Comparison of ENCODE assay signal across 24 cellular contexts in genomic region chr2:2906091-2906490, GRCh38.
DNase-seq lines count a peak whose midpoint lies in the region; ATAC-seq, FAIRE-seq and TF ChIP-seq lines count a peak whose summit lies in the region.
"Had no signal": no experiment of that assay in that cellular context is flagged by ENCODE, and none has a peak within 500 bp of the region (broad histone marks: within the 10 kb centered on the region; RNA-seq: fewer than 3 reads in every experiment).

No MANE protein-coding gene starts in this region.

- 25% methylated on average over 7 of the region's 7 CpGs for WGBS in A549 (ENCODE audit: missing lambda C conversion rate)

- POLR2A ChIA-PET in A549 (lab: Yijun Ruan, JAX) (no interaction called here), HEK293T (lab: Yijun Ruan, JAX) (no interaction called here)
- POLR2A ChIA-PET in CD8-positive, alpha-beta memory T cell (lab: Charles Lee): no interaction called here

- H3K4me2 ChIP-seq in A549: no peak overlapping the region
- H3K4me2 ChIP-seq: BLaER1 treated with 17β-estradiol and CSF1 and Interleukin-3, amounts not matched to agents 10 nM and 100 nM had no signal

- no peaks in the 10 kb centered on the region for H3K9me3 ChIP-seq in A549
- no peaks in the 10 kb centered on the region for H3K9me3 ChIP-seq in CD8-positive, alpha-beta memory T cell (ENCODE audit: low read length)
- H3K9me3 ChIP-seq: BLaER1 treated with 17β-estradiol and CSF1 and Interleukin-3, amounts not matched to agents 10 nM and 100 nM had no signal

- H3K4me1 Mint-ChIP-seq in CD8-positive, alpha-beta memory T cell: peaks cover 5 to 9% (median 7%) of the 10 kb centered on the region in 3 donors

- no peak for TF ChIP-seq POLR2A in A549 (IDR thresholded peaks at IDR 0.05; ENCODE audit: low read length)

- no peaks in the 10 kb centered on the region for H3K36me3 Mint-ChIP-seq in CD8-positive, alpha-beta memory T cell
- H3K36me3 Mint-ChIP-seq: CD8-positive, alpha-beta T cell had no signal

- TF ChIP-seq EP300 in A549 (IDR thresholded peaks at IDR 0.05): no peak

- peaks cover 3 to 4% of the 10 kb centered on the region in 2 donors for H3K27me3 Mint-ChIP-seq in CD8-positive, alpha-beta memory T cell

- no peak overlapping the region for H3K27ac Mint-ChIP-seq in CD8-positive, alpha-beta memory T cell
- H3K27ac Mint-ChIP-seq: B cell; CD4-positive, alpha-beta T cell; CD8-positive, alpha-beta T cell had no signal

- no peak for TF ChIP-seq RAD21 in A549 (conservative IDR thresholded peaks at IDR 0.05 in 1 of 2, IDR thresholded peaks at IDR 0.05 in 1 of 2)

- H3K27me3 ChIP-seq in CD8-positive, alpha-beta memory T cell (ENCODE audit: insufficient read depth, low read length, poor library complexity, severe bottlenecking): no peaks in the 10 kb centered on the region
- H3K27me3 ChIP-seq: BLaER1 treated with 17β-estradiol and CSF1 and Interleukin-3, amounts not matched to agents 10 nM and 100 nM had no signal

- H3K36me3 ChIP-seq in CD8-positive, alpha-beta memory T cell (ENCODE audit: insufficient read depth, low read length): no peaks in the 10 kb centered on the region
- H3K36me3 ChIP-seq: BLaER1 treated with 17β-estradiol and CSF1 and Interleukin-3, amounts not matched to agents 10 nM and 100 nM had no signal

- DNase-seq in A549 (ENCODE audit: low read depth in 1 of 2, low spot score in 1 of 2) (no peak), RPMI8226 (peak; percentile 1), islet precursor cell (peak; percentile 4), HEK293T (ENCODE audit: extremely low spot score) (no peak), NCI-H2171 (lab: John Stamatoyannopoulos, UW) (no peak)
- DNase-seq in CD8-positive, alpha-beta memory T cell: no peak
- DNase-seq: ACHN; CD4-positive, alpha-beta T cell; CD8-positive, alpha-beta T cell; COR-L47; DMS 273 treated with DMSO at 0.1 percent for 48 hours; DMS153; DMS53; DMS79; DND-41; EL; GDM1 had no signal

- H3K4me1 ChIP-seq in A549: no peaks in the 10 kb centered on the region
- H3K4me1 ChIP-seq in CD8-positive, alpha-beta memory T cell (ENCODE audit: insufficient read depth, low read length): no peaks in the 10 kb centered on the region

- H3K27ac ChIP-seq in A549: no peak overlapping the region
- H3K27ac ChIP-seq in CD8-positive, alpha-beta memory T cell (ENCODE audit: low read depth, low read length): no peak overlapping the region
- H3K27ac ChIP-seq: 22Rv1; BLaER1 treated with 17β-estradiol and CSF1 and Interleukin-3, amounts not matched to agents 10 nM and 100 nM; C4-2B had no signal

- no peak for TF ChIP-seq CTCF in A549 (IDR thresholded peaks at IDR 0.05)

- H3K9me3 Mint-ChIP-seq in CD8-positive, alpha-beta memory T cell: no peaks in the 10 kb centered on the region
- H3K9me3 Mint-ChIP-seq: CD4-positive, alpha-beta T cell; CD8-positive, alpha-beta T cell had no signal

- no peak for ATAC-seq in A549
- ATAC-seq: CD8-positive, alpha-beta T cell; GM12878 had no signal

- CTCF ChIA-PET in A549 (lab: Yijun Ruan, JAX) (no interaction called here), HEK293T (lab: Yijun Ruan, JAX) (no interaction called here)
- CTCF ChIA-PET in CD8-positive, alpha-beta memory T cell (lab: Charles Lee): no interaction called here

- H3K4me3 Mint-ChIP-seq in CD8-positive, alpha-beta memory T cell: no peak overlapping the region
- H3K4me3 Mint-ChIP-seq: B cell; CD4-positive, alpha-beta T cell; CD8-positive, alpha-beta T cell had no signal

- no peak overlapping the region for H3K4me3 ChIP-seq in A549
- H3K4me3 ChIP-seq in CD8-positive, alpha-beta memory T cell (ENCODE audit: low read length): no peak overlapping the region
- H3K4me3 ChIP-seq: BLaER1 treated with 17β-estradiol and CSF1 and Interleukin-3, amounts not matched to agents 10 nM and 100 nM; GM12878 had no signal

- FAIRE-seq in A549 (lab: Jason Lieb, UNC): no peak
- FAIRE-seq: GM12878, GM12892, GM18507 had no signal

TF ChIP-seq in A549, 52 proteins besides CTCF, POLR2A, EP300 and RAD21:
- TF ChIP-seq FOSL2 (IDR thresholded peaks at IDR 0.05): no peak
- no peak for TF ChIP-seq FOSL2 (CRISPR knock-in tag; IDR thresholded peaks at IDR 0.05)
- 0 out of 2 replicates have a peak, but pooled peaks have one; percentile 65 for TF ChIP-seq RNF2 (IDR thresholded peaks at IDR 0.05; ENCODE audit: borderline replicate concordance, low read depth)

TF ChIP-seq in HEK293T, 16 proteins besides CTCF, POLR2A, EP300 and RAD21:
- TF ChIP-seq PKNOX1 (IDR thresholded peaks at IDR 0.05) (no peak), FOXM1 (IDR thresholded peaks at IDR 0.05; ENCODE audit: borderline replicate concordance) (no peak), SP1 (IDR thresholded peaks at IDR 0.05) (no peak), FOXK2 (IDR thresholded peaks at IDR 0.05) (no peak), NFRKB (IDR thresholded peaks at IDR 0.05) (no peak), ELF4 (IDR thresholded peaks at IDR 0.05) (no peak), L3MBTL2 (conservative IDR thresholded peaks at IDR 0.05) (no peak), CTBP1 (IDR thresholded peaks at IDR 0.05; ENCODE audit: borderline replicate concordance) (no peak), HDGF (IDR thresholded peaks at IDR 0.05; ENCODE audit: borderline replicate concordance) (no peak)

Comparison
In these comparisons a context has a peak if more than half of its experiments do, and no peak if none do; other contexts are left out.
1. DNase-seq: peak in RPMI8226 (single experiment) and islet precursor cell (single experiment); none in A549 (0 of 2), HEK293T (single experiment), CD8-positive, alpha-beta memory T cell (0 of 5) and NCI-H2171 (single experiment).